16 cellular contexts compared by ENCODE assay signal in the genomic region with DNA sequence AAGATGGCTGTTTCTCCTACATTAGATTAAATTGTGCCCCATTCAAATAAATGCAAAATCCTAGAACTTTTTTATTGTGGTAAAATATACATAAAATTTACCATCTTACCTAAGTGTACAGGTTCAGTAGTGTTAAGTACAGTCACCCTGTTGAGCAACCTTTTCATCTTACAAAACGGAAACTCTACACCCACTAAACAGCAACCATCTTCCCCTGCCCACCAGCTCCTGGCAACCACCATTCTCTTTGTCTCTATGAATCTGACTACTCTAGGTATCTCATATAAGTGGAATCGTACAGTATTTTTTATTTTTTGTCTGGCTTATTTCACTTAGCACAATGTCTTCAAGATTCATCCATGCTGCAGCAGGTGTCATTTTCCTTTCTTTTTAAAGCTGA. TPM values are rescaled to one million over a fixed set of nuclear protein-coding genes. Genes with fewer than 3 reads are reported as not detected.
DNase-seq lines count a peak whose midpoint lies in the region; ATAC-seq and TF ChIP-seq lines count a peak whose summit lies in the region.
"Had no signal": no experiment of that assay in that cellular context is flagged by ENCODE, and none has a peak within 500 bp of the region (broad histone marks: within the 10 kb centered on the region; RNA-seq: fewer than 3 reads in every experiment).

No MANE protein-coding gene starts in this region.

- intact Hi-C loops in posterior cingulate gyrus (cut with DNase I) = no loop called here

- DNase-seq in NOMO-1 treated with DMSO at 0.1 percent for 48 hours (lab: John Stamatoyannopoulos, UW; ENCODE audit: unreplicated experiment) = peak; percentile 10
- DNase-seq in NOMO-1 treated with dmso at 0.1 percent for 144 hours (lab: John Stamatoyannopoulos, UW; ENCODE audit: unreplicated experiment) = no peak
- peak; percentile 36 for DNase-seq in activated T-cell treated with anti-CD3 and anti-CD28 coated beads for 48 hours (ENCODE audit: low read depth)
- DNase-seq in epithelial cell of esophagus (ENCODE audit: low read depth) = peak; percentile 49
- no peak for DNase-seq in stimulated activated naive B cell treated with anti-CD40 and anti-IgM and Interleukin-4, amounts not matched to agents 10 μg/mL and 1 μg/mL and 100 μg/mL, for 72 hours
- DNase-seq in posterior cingulate gyrus = no peak
- DNase-seq in progenitor cell of endocrine pancreas (ENCODE audit: low spot score, unreplicated experiment) = no peak
- DNase-seq: amniotic stem cell, EL, endodermal cell, hypothalamus, right lobe of liver had no signal

- H3K4me3 ChIP-seq in epithelial cell of esophagus (ENCODE audit: low read length) = no peak overlapping the region
- H3K4me3 ChIP-seq: A549, right lobe of liver, suprapubic skin had no signal

- H3K4me3 Mint-ChIP-seq in stimulated activated naive B cell treated with anti-CD40 and anti-IgM and Interleukin-4, amounts not matched to agents 10 μg/mL and 1 μg/mL and 100 μg/mL, for 72 hours = peak overlapping the region in 1 of 2 donors; percentile 58
- H3K4me3 Mint-ChIP-seq in progenitor cell of endocrine pancreas (ENCODE audit: low read depth) = no peak overlapping the region
- H3K4me3 Mint-ChIP-seq: endodermal cell, mesothelial cell of epicardium had no signal

- TF ChIP-seq CTCF in epithelial cell of esophagus (IDR thresholded peaks at IDR 0.05; ENCODE audit: insufficient read depth, low read depth, low read length, missing control alignments) (no peak), progenitor cell of endocrine pancreas (IDR thresholded peaks at IDR 0.05; ENCODE audit: unreplicated experiment) (no peak)

- no peak overlapping the region for H3K27ac Mint-ChIP-seq in stimulated activated naive B cell treated with anti-CD40 and anti-IgM and Interleukin-4, amounts not matched to agents 10 μg/mL and 1 μg/mL and 100 μg/mL, for 72 hours
- no peak overlapping the region for H3K27ac Mint-ChIP-seq in progenitor cell of endocrine pancreas
- H3K27ac Mint-ChIP-seq: endodermal cell, mesothelial cell of epicardium had no signal

- peaks cover 21 to 59% of the 10 kb centered on the region in 2 donors for H3K4me1 Mint-ChIP-seq in stimulated activated naive B cell treated with anti-CD40 and anti-IgM and Interleukin-4, amounts not matched to agents 10 μg/mL and 1 μg/mL and 100 μg/mL, for 72 hours
- H3K4me1 Mint-ChIP-seq in progenitor cell of endocrine pancreas (ENCODE audit: low read depth) = peaks cover 14% of the 10 kb centered on the region

- no peaks in the 10 kb centered on the region for H3K9me3 Mint-ChIP-seq in stimulated activated naive B cell treated with anti-CD40 and anti-IgM and Interleukin-4, amounts not matched to agents 10 μg/mL and 1 μg/mL and 100 μg/mL, for 72 hours
- H3K9me3 Mint-ChIP-seq in progenitor cell of endocrine pancreas (ENCODE audit: low read depth) = no peaks in the 10 kb centered on the region
- H3K9me3 Mint-ChIP-seq: endodermal cell, mesothelial cell of epicardium had no signal

- no peaks in the 10 kb centered on the region for H3K27me3 Mint-ChIP-seq in stimulated activated naive B cell treated with anti-CD40 and anti-IgM and Interleukin-4, amounts not matched to agents 10 μg/mL and 1 μg/mL and 100 μg/mL, for 72 hours
- no peaks in the 10 kb centered on the region for H3K27me3 Mint-ChIP-seq in progenitor cell of endocrine pancreas

- ATAC-seq in stimulated activated naive B cell treated with anti-CD40 and anti-IgM and Interleukin-4, amounts not matched to agents 10 μg/mL and 1 μg/mL and 100 μg/mL, for 72 hours (replicated peaks) = peak; percentile 54 to 62
- ATAC-seq in GM18907 (IDR thresholded peaks at IDR 0.05; ENCODE audit: unreplicated experiment) = no peak
- ATAC-seq: A549, right lobe of liver had no signal

- H3K36me3 Mint-ChIP-seq in stimulated activated naive B cell treated with anti-CD40 and anti-IgM and Interleukin-4, amounts not matched to agents 10 μg/mL and 1 μg/mL and 100 μg/mL, for 72 hours = peaks cover 22 to 36% of the 10 kb centered on the region in 2 donors
- peaks cover 2% of the 10 kb centered on the region for H3K36me3 Mint-ChIP-seq in progenitor cell of endocrine pancreas (ENCODE audit: insufficient read depth)

RNA-seq across cellular contexts. Expression of gene ASXL2, which starts 53.0 kb away (rescaled TPM):
- total RNA-seq in progenitor cell of endocrine pancreas = 24.3 and 24.8 TPM in 2 replicates

Comparison
In these comparisons a context has a peak if more than half of its experiments do, and no peak if none do; other contexts are left out.
1. DNase-seq: peak in NOMO-1 treated with DMSO at 0.1 percent for 48 hours (single experiment), activated T-cell treated with anti-CD3 and anti-CD28 coated beads for 48 hours (single experiment) and epithelial cell of esophagus (single experiment); none in NOMO-1 treated with dmso at 0.1 percent for 144 hours (single experiment), stimulated activated naive B cell treated with anti-CD40 and anti-IgM and Interleukin-4, amounts not matched to agents 10 μg/mL and 1 μg/mL and 100 μg/mL, for 72 hours (single experiment), posterior cingulate gyrus (0 of 10) and progenitor cell of endocrine pancreas (single experiment).